In genomic region chr6:12232821-12233220, GRCh38 we compare ENCODE assay signal across 1 cellular context.
TF ChIP-seq lines count a peak whose summit lies in the region.

No MANE protein-coding gene starts in this region.

TF ChIP-seq in GM23338, 12 proteins besides CTCF, POLR2A, EP300 and RAD21 (continued from another document):
- TF ChIP-seq REST (IDR thresholded peaks at IDR 0.05; ENCODE audit: unreplicated experiment) (no peak), NANOG (IDR thresholded peaks at IDR 0.05; ENCODE audit: borderline replicate concordance) (no peak), POLR2AphosphoS5 (IDR thresholded peaks at IDR 0.05; ENCODE audit: low read depth) (no peak), ETS1 (IDR thresholded peaks at IDR 0.05) (no peak)
